In genomic region chr19:56348289-56348877, GRCh38 we compare ENCODE assay signal across 9 cellular contexts. TPM values are rescaled to one million over a fixed set of nuclear protein-coding genes. Genes with fewer than 3 reads are reported as not detected.
A peak's percentile ranks its signal among the peaks of the same experiment; 100 is the strongest.
DNase-seq lines count a peak whose midpoint lies in the region; ATAC-seq, FAIRE-seq and TF ChIP-seq lines count a peak whose summit lies in the region.
"Had no signal": no experiment of that assay in that cellular context is flagged by ENCODE, and none has a peak within 500 bp of the region (broad histone marks: within the 10 kb centered on the region; RNA-seq: fewer than 3 reads in every experiment).

No MANE protein-coding gene starts in this region.

- no peak for TF ChIP-seq POLR2A in GM12891 (IDR thresholded peaks at IDR 0.05; ENCODE audit: low read depth, low read length)

- no peak overlapping the region for H3K27ac ChIP-seq in hepatocyte

- peak; percentile 1 for DNase-seq in NCI-H1105 (lab: John Stamatoyannopoulos, UW)
- DNase-seq in NCI-H1105 treated with DMSO at 0.1 percent for 48 hours (lab: John Stamatoyannopoulos, UW), result no peak
- no peak for DNase-seq in GM12891 (ENCODE audit: insufficient read length, low spot score)
- DNase-seq in RPMI8226, result peak; percentile 53
- DNase-seq in hepatocyte (ENCODE audit: low spot score), result no peak
- DNase-seq in globus pallidus (ENCODE audit: low spot score), result no peak
- DNase-seq in 8988T, result no peak
- DNase-seq: midbrain had no signal

- H3K4me3 ChIP-seq in hepatocyte, result no peak overlapping the region

- no peaks in the 10 kb centered on the region for H4K20me1 ChIP-seq in hepatocyte (ENCODE audit: insufficient read depth, poor library complexity, severe bottlenecking)

- no peaks in the 10 kb centered on the region for H3K9me3 ChIP-seq in hepatocyte (ENCODE audit: low read depth)

- no peak overlapping the region for H3K4me2 ChIP-seq in hepatocyte

- H3K36me3 ChIP-seq in hepatocyte (replicated peaks; ENCODE audit: insufficient read depth, low read depth), result no peaks in the 10 kb centered on the region

- peak; percentile 11 for TF ChIP-seq CTCF in hepatocyte (IDR thresholded peaks at IDR 0.05; ENCODE audit: poor library complexity)

- H2AFZ ChIP-seq in hepatocyte, result no peak overlapping the region

- no peak for ATAC-seq in HG03097 (IDR thresholded peaks at IDR 0.05; ENCODE audit: low FRiP score, unreplicated experiment)

- no peaks in the 10 kb centered on the region for H3K4me1 ChIP-seq in hepatocyte (ENCODE audit: insufficient read depth)

- H3K9me2 ChIP-seq in hepatocyte (replicated peaks; ENCODE audit: insufficient read depth), result no peaks in the 10 kb centered on the region

- FAIRE-seq in GM12891 (lab: Jason Lieb, UNC), result peak; percentile 62

- H3K27me3 ChIP-seq in hepatocyte, result no peaks in the 10 kb centered on the region

- WGBS in hepatocyte (ENCODE audit: low lambda C conversion rate, missing lambda C conversion rate), result 68% methylated on average over 5 of the region's 5 CpGs

- H3K79me2 ChIP-seq in hepatocyte, result no peaks in the 10 kb centered on the region

TF ChIP-seq in GM12891, 5 proteins besides CTCF, POLR2A, EP300 and RAD21:
- TF ChIP-seq TAF1 (IDR thresholded peaks at IDR 0.05; ENCODE audit: low read depth, low read length), result no peak
- no peak for TF ChIP-seq PAX5 (IDR thresholded peaks at IDR 0.05; ENCODE audit: insufficient read depth, low read length, severe bottlenecking)
- TF ChIP-seq POLR2AphosphoS5 (IDR thresholded peaks at IDR 0.05; ENCODE audit: low read depth, low read length), result no peak
- TF ChIP-seq POU2F2 (IDR thresholded peaks at IDR 0.05; ENCODE audit: low read depth, low read length), result no peak
- TF ChIP-seq SPI1 (IDR thresholded peaks at IDR 0.05; ENCODE audit: low read depth, low read length), result no peak
TF ChIP-seq in GM12891: peak in this region for 0.

RNA-seq across cellular contexts. Expression of gene ZSCAN5A, which starts 33.7 kb away (rescaled TPM):
- 5.6 TPM for polyA plus RNA-seq in GM12891 (2012; ENCODE audit: low read depth, missing spikeins)
- 7.0 and 10.6 TPM in 2 replicates for total RNA-seq in hepatocyte
- 4.9 and 7.3 TPM in 2 replicates for polyA plus RNA-seq in hepatocyte

RNA-seq across cellular contexts. Expression of gene ZNF582, which starts 45.0 kb away (rescaled TPM):
- 0.98 TPM for polyA plus RNA-seq in GM12891 (2012; ENCODE audit: low read depth, missing spikeins)
- total RNA-seq in hepatocyte, result 3.2 and 3.9 TPM in 2 replicates
- polyA plus RNA-seq in hepatocyte, result 4.5 and 5.6 TPM in 2 replicates

RNA-seq across cellular contexts. Expression of gene ZNF583, which starts 55.7 kb away (rescaled TPM):
- polyA plus RNA-seq in GM12891 (2012; ENCODE audit: low read depth, missing spikeins), result 1.4 TPM
- 9.7 and 11.8 TPM in 2 replicates for total RNA-seq in hepatocyte
- 4.8 and 7.4 TPM in 2 replicates for polyA plus RNA-seq in hepatocyte

Comparison
In these comparisons a context has a peak if more than half of its experiments do, and no peak if none do; other contexts are left out.
1. DNase-seq: peak in NCI-H1105 (single experiment) and RPMI8226 (single experiment); none in NCI-H1105 treated with DMSO at 0.1 percent for 48 hours (single experiment), GM12891 (single experiment), hepatocyte (single experiment), globus pallidus (single experiment) and 8988T (single experiment).